8 cellular contexts compared by ENCODE assay signal in genomic region chr1:209805875-209806760, GRCh38. TPM values are rescaled to one million over a fixed set of nuclear protein-coding genes. Genes with fewer than 3 reads are reported as not detected.
DNase-seq lines count a peak whose midpoint lies in the region; ATAC-seq and TF ChIP-seq lines count a peak whose summit lies in the region.

Gene IRF6 (minus strand): TSS chr1:209806142. CDS start chr1:209801413, 4,729 bp downstream.

- H3K27ac Mint-ChIP-seq in stimulated activated memory B cell treated with anti-CD40 and anti-IgM and Interleukin-4, amounts not matched to agents 10 μg/mL and 1 μg/mL and 100 μg/mL, for 72 hours: peak within 1 kb of the TSS; percentile 79

- peak within 1 kb of the TSS; percentile 92 for H3K4me3 Mint-ChIP-seq in stimulated activated memory B cell treated with anti-CD40 and anti-IgM and Interleukin-4, amounts not matched to agents 10 μg/mL and 1 μg/mL and 100 μg/mL, for 72 hours

- ATAC-seq in HG02885 (IDR thresholded peaks at IDR 0.05; ENCODE audit: poor library complexity, unreplicated experiment): peak; percentile 85
- peak; percentile 92 for ATAC-seq in stimulated activated memory B cell treated with anti-CD40 and anti-IgM and Interleukin-4, amounts not matched to agents 10 μg/mL and 1 μg/mL and 100 μg/mL, for 72 hours

- H3K4me3 ChIP-seq in esophagus (ENCODE audit: low read depth in 1 of 2, low read length in 2 of 2): peak within 1 kb of the TSS; percentile 79 to 81
- peak within 1 kb of the TSS; percentile 45 to 61 for H3K4me3 ChIP-seq in muscle layer of duodenum (ENCODE audit: low read depth in 1 of 2, low read length in 2 of 2)
- no peak within 1 kb of the TSS for H3K4me3 ChIP-seq in MG63

- no peaks in the 10 kb centered on the region for H3K36me3 Mint-ChIP-seq in stimulated activated memory B cell treated with anti-CD40 and anti-IgM and Interleukin-4, amounts not matched to agents 10 μg/mL and 1 μg/mL and 100 μg/mL, for 72 hours

- H3K4me1 Mint-ChIP-seq in stimulated activated memory B cell treated with anti-CD40 and anti-IgM and Interleukin-4, amounts not matched to agents 10 μg/mL and 1 μg/mL and 100 μg/mL, for 72 hours: peaks cover 9% of the 10 kb centered on the region

- 7 to 8% methylated on average over 46 of the region's 46 CpGs for WGBS in esophagus, 2 donors

- H3K9me3 ChIP-seq in esophagus (ENCODE audit: control insufficient read depth in 2 of 2, insufficient read depth in 1 of 2, low read depth in 1 of 2, low read length in 1 of 2) (no peaks in the 10 kb centered on the region), muscle layer of duodenum (ENCODE audit: control insufficient read depth in 1 of 2, low read length in 2 of 2) (no peaks in the 10 kb centered on the region), MG63 (no peaks in the 10 kb centered on the region)

- in situ Hi-C loops in GM13977 (cut with MboI; ENCODE audit: low pct_unique_long_range_greater_than_20kb, low sequenced_read_pairs, unreplicated experiment): no loop called here

- H3K4me1 ChIP-seq in esophagus (ENCODE audit: control insufficient read depth in 2 of 2, insufficient read depth in 2 of 2, low read length in 1 of 2) (peaks cover 2 to 3% of the 10 kb centered on the region in 2 donors), muscle layer of duodenum (ENCODE audit: control insufficient read depth in 1 of 2, insufficient read depth in 2 of 2, low read length in 2 of 2) (peaks cover 0 to 10% of the 10 kb centered on the region in 2 donors)

- H3K27me3 Mint-ChIP-seq in stimulated activated memory B cell treated with anti-CD40 and anti-IgM and Interleukin-4, amounts not matched to agents 10 μg/mL and 1 μg/mL and 100 μg/mL, for 72 hours: no peaks in the 10 kb centered on the region

- H3K36me3 ChIP-seq in esophagus (ENCODE audit: control insufficient read depth in 2 of 2, insufficient read depth in 2 of 2, low read length in 1 of 2): no peaks in the 10 kb centered on the region
- H3K36me3 ChIP-seq in muscle layer of duodenum (ENCODE audit: control insufficient read depth in 1 of 2, insufficient read depth in 2 of 2, low read length in 2 of 2): no peaks in the 10 kb centered on the region
- no peaks in the 10 kb centered on the region for H3K36me3 ChIP-seq in MG63

- no peaks in the 10 kb centered on the region for H3K27me3 ChIP-seq in esophagus (ENCODE audit: control insufficient read depth in 1 of 2, insufficient read depth in 2 of 2, low read length in 2 of 2)
- no peaks in the 10 kb centered on the region for H3K27me3 ChIP-seq in muscle layer of duodenum (ENCODE audit: low read depth, low read length)
- no peaks in the 10 kb centered on the region for H3K27me3 ChIP-seq in MG63

- H3K9me3 Mint-ChIP-seq in stimulated activated memory B cell treated with anti-CD40 and anti-IgM and Interleukin-4, amounts not matched to agents 10 μg/mL and 1 μg/mL and 100 μg/mL, for 72 hours: no peaks in the 10 kb centered on the region

- DNase-seq in GM13977 (ENCODE audit: low spot score): peak; percentile 86
- peak; percentile 73 for DNase-seq in NCI-H2196 treated with DMSO at 0.1 percent for 48 hours (lab: John Stamatoyannopoulos, UW; ENCODE audit: unreplicated experiment)
- peak; percentile 59 for DNase-seq in activated T-cell treated with anti-CD3 and anti-CD28 coated beads for 48 hours (ENCODE audit: low read depth)
- DNase-seq in MG63: no peak

- peak within 1 kb of the TSS; percentile 86 to 98 for H3K27ac ChIP-seq in esophagus (ENCODE audit: low read depth in 2 of 2, low read length in 1 of 2)
- peak within 1 kb of the TSS; percentile 91 for H3K27ac ChIP-seq in muscle layer of duodenum (ENCODE audit: low read length)

- TF ChIP-seq CTCF in GM13977 (IDR thresholded peaks at IDR 0.05; ENCODE audit: extremely low read depth, insufficient read depth, missing control alignments): no peak

RNA-seq across cellular contexts. Expression of gene IRF6, which starts in this region (rescaled TPM):
- polyA plus RNA-seq in esophagus: 10 to 100 TPM; 36.7 to 50.3 TPM
- total RNA-seq in MG63 (2014; rRNA removed; shearing (Covaris generic); ENCODE audit: low replicate concordance): not detected in 2 replicates
